ENCODE assay signal across 18 cellular contexts in genomic region chr6:4903751-4904370, GRCh38.
"Had no signal": no experiment of that assay in that cellular context is flagged by ENCODE, and none has a peak within 500 bp of the region (broad histone marks: within the 10 kb centered on the region; RNA-seq: fewer than 3 reads in every experiment).

No MANE protein-coding gene starts in this region.

- DNase-seq: activated CD4-positive, alpha-beta T cell treated with anti-CD3 and anti-CD28 coated beads, Interleukin-2, amount 50 U/mL, for 4 hours; activated CD4-positive, CD25-positive, alpha-beta regulatory T cell treated with anti-CD3 and anti-CD28 coated beads, Interleukin-2, amount 50 U/mL, for 72 hours; activated effector memory CD4-positive, alpha-beta T cell treated with Interleukin-2 at 50 U/mL for 16 hours; activated T-cell treated with anti-CD3 and anti-CD28 coated beads, Interleukin-2, amount 50 U/mL, for 24 hours; amygdala; brain microvascular endothelial cell; cerebellar nuclear complex; dermis blood vessel endothelial cell; endodermal cell; foreskin keratinocyte; mesendoderm; stimulated activated CD4-positive, alpha-beta T cell treated with anti-CD3 and anti-CD28 coated beads, Interleukin-15, amount 100 ng/mL, for 24 hours; stimulated activated CD4-positive, alpha-beta T cell treated with anti-CD3 and anti-CD28 coated beads, Interleukin-4, amount 100 ng/mL, for 4 hours; stimulated activated naive CD8-positive, alpha-beta T cell treated with anti-CD3 and anti-CD28 coated beads, Interleukin-15, amount 100 ng/mL, for 72 hours had no signal

- H3K9ac ChIP-seq: parathyroid adenoma had no signal

- H3K27me3 Mint-ChIP-seq: activated naive CD4-positive, alpha-beta T cell treated with anti-CD3 and anti-CD28 coated beads, Interleukin-2, amount 50 U/mL, for 24 hours; activated T-cell treated with anti-CD3 and anti-CD28 coated beads, Interleukin-2, amount 50 U/mL, for 24 hours; stimulated activated naive CD8-positive, alpha-beta T cell treated with anti-CD3 and anti-CD28 coated beads, Interleukin-15, amount 100 ng/mL, for 72 hours had no signal

- H3K9me3 ChIP-seq: thoracic aorta had no signal

- H3K9me3 Mint-ChIP-seq: activated naive CD4-positive, alpha-beta T cell treated with anti-CD3 and anti-CD28 coated beads, Interleukin-2, amount 50 U/mL, for 24 hours; activated T-cell treated with anti-CD3 and anti-CD28 coated beads, Interleukin-2, amount 50 U/mL, for 24 hours; endodermal cell had no signal

- H3K4me1 ChIP-seq: foreskin keratinocyte had no signal

- H3K27ac ChIP-seq: brain microvascular endothelial cell, foreskin keratinocyte, parathyroid adenoma, thoracic aorta had no signal

- H2AFZ ChIP-seq: parathyroid adenoma had no signal

- H3K27me3 ChIP-seq: brain microvascular endothelial cell, foreskin keratinocyte had no signal

- H3K4me3 ChIP-seq: thoracic aorta had no signal

- H3K4me3 Mint-ChIP-seq: activated naive CD4-positive, alpha-beta T cell treated with anti-CD3 and anti-CD28 coated beads, Interleukin-2, amount 50 U/mL, for 24 hours; activated T-cell treated with anti-CD3 and anti-CD28 coated beads, Interleukin-2, amount 50 U/mL, for 24 hours; endodermal cell; neural crest cell; stimulated activated naive CD8-positive, alpha-beta T cell treated with anti-CD3 and anti-CD28 coated beads, Interleukin-15, amount 100 ng/mL, for 72 hours had no signal

- H3K27ac Mint-ChIP-seq: activated naive CD4-positive, alpha-beta T cell treated with anti-CD3 and anti-CD28 coated beads, Interleukin-2, amount 50 U/mL, for 24 hours; activated T-cell treated with anti-CD3 and anti-CD28 coated beads, Interleukin-2, amount 50 U/mL, for 24 hours; endodermal cell; stimulated activated naive CD8-positive, alpha-beta T cell treated with anti-CD3 and anti-CD28 coated beads, Interleukin-15, amount 100 ng/mL, for 72 hours had no signal

- H3K36me3 ChIP-seq: brain microvascular endothelial cell, thoracic aorta had no signal

- ATAC-seq: foreskin keratinocyte; stimulated activated naive CD8-positive, alpha-beta T cell treated with anti-CD3 and anti-CD28 coated beads, Interleukin-15, amount 100 ng/mL, for 72 hours had no signal
